ENCODE assay signal across 20 cellular contexts in genomic region chr17:82582208-82582607, GRCh38.
DNase-seq lines count a peak whose midpoint lies in the region; ATAC-seq and TF ChIP-seq lines count a peak whose summit lies in the region.
"Had no signal": no experiment of that assay in that cellular context is flagged by ENCODE, and none has a peak within 500 bp of the region (broad histone marks: within the 10 kb centered on the region; RNA-seq: fewer than 3 reads in every experiment).

No MANE protein-coding gene starts in this region.

- no peak for ATAC-seq in HG02885 (IDR thresholded peaks at IDR 0.05; ENCODE audit: poor library complexity, unreplicated experiment)
- ATAC-seq: activated T-cell treated with anti-CD3 and anti-CD28 coated beads, Interleukin-2, amount 50 U/mL, for 72 hours had no signal

- H4K20me1 ChIP-seq in BLaER1: peaks cover 59% of the 10 kb centered on the region

- H3K27ac Mint-ChIP-seq in glutamatergic neuron (ENCODE audit: unreplicated experiment) (peak overlapping the region; percentile 56), mesothelial cell of epicardium (no peak overlapping the region)
- H3K27ac Mint-ChIP-seq: activated naive CD4-positive, alpha-beta T cell treated with anti-CD3 and anti-CD28 coated beads, Interleukin-2, amount 50 U/mL, for 24 hours; activated T-cell treated with anti-CD3 and anti-CD28 coated beads, Interleukin-2, amount 50 U/mL, for 72 hours; immature natural killer cell; naive B cell; progenitor cell of endocrine pancreas had no signal

- H3K36me3 ChIP-seq in BLaER1: peaks cover 77% of the 10 kb centered on the region

- no peaks in the 10 kb centered on the region for H3K9me3 ChIP-seq in BLaER1
- H3K9me3 ChIP-seq: esophagus muscularis mucosa had no signal

- DNase-seq in GM03348 (ENCODE audit: low spot score) (peak; percentile 64), glutamatergic neuron (peak; percentile 33), NCI-H2029 treated with DMSO at 0.1 percent for 48 hours (lab: John Stamatoyannopoulos, UW) (no peak), mesothelial cell of epicardium (ENCODE audit: low spot score in 2 of 2, unreplicated experiment in 2 of 2) (no peak), HT-29 (ENCODE audit: low spot score) (no peak)
- DNase-seq: activated T-cell treated with anti-CD3 and anti-CD28 coated beads, Interleukin-2, amount 50 U/mL, for 72 hours; dermis blood vessel endothelial cell; head of caudate nucleus; immature natural killer cell; naive B cell; NCI-H187 treated with DMSO at 0.1 percent for 48 hours; small intestine; stimulated activated CD4-positive, alpha-beta T cell treated with anti-CD3 and anti-CD28 coated beads, Interleukin-4, amount 100 ng/mL, for 24 hours had no signal

- H3K4me1 Mint-ChIP-seq in glutamatergic neuron (ENCODE audit: low read depth, unreplicated experiment): peaks cover 23% of the 10 kb centered on the region
- no peaks in the 10 kb centered on the region for H3K4me1 Mint-ChIP-seq in mesothelial cell of epicardium

- H3K9me3 Mint-ChIP-seq in glutamatergic neuron (ENCODE audit: unreplicated experiment) (peaks cover 9% of the 10 kb centered on the region), mesothelial cell of epicardium (no peaks in the 10 kb centered on the region)
- H3K9me3 Mint-ChIP-seq: activated naive CD4-positive, alpha-beta T cell treated with anti-CD3 and anti-CD28 coated beads, Interleukin-2, amount 50 U/mL, for 24 hours; activated T-cell treated with anti-CD3 and anti-CD28 coated beads, Interleukin-2, amount 50 U/mL, for 72 hours; IgD-negative memory B cell; immature natural killer cell; naive B cell had no signal

- no peak for TF ChIP-seq CTCF in VCaP (conservative IDR thresholded peaks at IDR 0.05)
- no peak for TF ChIP-seq CTCF in glutamatergic neuron (IDR thresholded peaks at IDR 0.05; ENCODE audit: partially characterized antibody, unreplicated experiment)
- TF ChIP-seq CTCF in mesothelial cell of epicardium (IDR thresholded peaks at IDR 0.05; ENCODE audit: unreplicated experiment): no peak

- no peak overlapping the region for H3K4me3 ChIP-seq in BLaER1
- H3K4me3 ChIP-seq: esophagus muscularis mucosa had no signal

- H3K27ac ChIP-seq in BLaER1 (peak overlapping the region; percentile 56), VCaP (peak overlapping the region; percentile 60)

- H3K27me3 Mint-ChIP-seq in glutamatergic neuron (ENCODE audit: unreplicated experiment) (peaks cover 9% of the 10 kb centered on the region), mesothelial cell of epicardium (ENCODE audit: low read depth) (no peaks in the 10 kb centered on the region)
- H3K27me3 Mint-ChIP-seq: activated naive CD4-positive, alpha-beta T cell treated with anti-CD3 and anti-CD28 coated beads, Interleukin-2, amount 50 U/mL, for 24 hours; IgD-negative memory B cell; naive B cell; progenitor cell of endocrine pancreas had no signal

- no peaks in the 10 kb centered on the region for H3K27me3 ChIP-seq in BLaER1
- H3K27me3 ChIP-seq: esophagus muscularis mucosa had no signal

- no peaks in the 10 kb centered on the region for H3K36me3 Mint-ChIP-seq in glutamatergic neuron (ENCODE audit: unreplicated experiment)
- H3K36me3 Mint-ChIP-seq in mesothelial cell of epicardium: peaks cover 26% of the 10 kb centered on the region

- peaks cover 44% of the 10 kb centered on the region for H3K4me1 ChIP-seq in BLaER1

- H3K4me3 Mint-ChIP-seq in glutamatergic neuron (ENCODE audit: unreplicated experiment): peak overlapping the region; percentile 67
- H3K4me3 Mint-ChIP-seq in mesothelial cell of epicardium: no peak overlapping the region
- H3K4me3 Mint-ChIP-seq: activated naive CD4-positive, alpha-beta T cell treated with anti-CD3 and anti-CD28 coated beads, Interleukin-2, amount 50 U/mL, for 24 hours; activated T-cell treated with anti-CD3 and anti-CD28 coated beads, Interleukin-2, amount 50 U/mL, for 72 hours; IgD-negative memory B cell; immature natural killer cell had no signal

- H3K4me2 ChIP-seq in BLaER1: peak overlapping the region; percentile 27; the same call in 1 of the 2 replicates

- 0 out of 2 replicates have a peak overlapping the region, but pooled peaks have one; percentile 22 for H3K9ac ChIP-seq in BLaER1

Comparison
In these comparisons a context has a peak if more than half of its experiments do, and no peak if none do; other contexts are left out.
1. DNase-seq: peak in GM03348 (single experiment) and glutamatergic neuron (single experiment); none in NCI-H2029 treated with DMSO at 0.1 percent for 48 hours (single experiment), mesothelial cell of epicardium (0 of 2) and HT-29 (single experiment).